ENCODE assay signal across 20 cellular contexts in the genomic region with DNA sequence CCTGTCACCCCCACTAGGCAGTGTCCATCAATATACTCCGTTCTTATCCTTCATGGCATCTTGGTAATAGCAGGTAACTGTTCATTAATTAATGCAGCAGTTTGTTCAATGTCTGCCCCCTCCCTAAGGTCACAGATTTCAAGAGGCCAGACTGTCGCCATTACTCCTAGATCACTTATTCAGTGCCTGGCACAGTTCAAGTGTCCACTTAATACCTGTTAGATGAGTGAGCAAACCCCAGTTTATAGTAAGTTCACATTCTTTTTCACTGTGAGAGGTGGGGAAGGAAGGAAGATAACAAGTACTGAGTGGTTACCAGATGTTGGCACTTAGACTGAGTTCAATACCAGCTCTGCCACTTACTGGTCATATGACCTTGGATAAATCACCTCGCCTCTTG. TPM values are rescaled to one million over a fixed set of nuclear protein-coding genes. Genes with fewer than 3 reads are reported as not detected.
A peak's percentile ranks its signal among the peaks of the same experiment; 100 is the strongest.
DNase-seq lines count a peak whose midpoint lies in the region; ATAC-seq and TF ChIP-seq lines count a peak whose summit lies in the region.
"Had no signal": no experiment of that assay in that cellular context is flagged by ENCODE, and none has a peak within 500 bp of the region (broad histone marks: within the 10 kb centered on the region; RNA-seq: fewer than 3 reads in every experiment).

No MANE protein-coding gene starts in this region.

- TF ChIP-seq CTCF in H9 (conservative IDR thresholded peaks at IDR 0.05) (no peak), lung (IDR thresholded peaks at IDR 0.05; ENCODE audit: control extremely low read depth, extremely low read depth) (no peak), upper lobe of left lung (IDR thresholded peaks at IDR 0.05) (no peak), GM13977 (IDR thresholded peaks at IDR 0.05; ENCODE audit: extremely low read depth, insufficient read depth, missing control alignments) (no peak), uterus (IDR thresholded peaks at IDR 0.05) (no peak)

- H2BK120ac ChIP-seq in H9 (ENCODE audit: low read depth, low read length, poor library complexity, severe bottlenecking): no peak overlapping the region

- H3K27me3 ChIP-seq in H9 (ENCODE audit: insufficient read depth, low read length): no peaks in the 10 kb centered on the region
- H3K27me3 ChIP-seq in lung (ENCODE audit: control insufficient read depth, insufficient read depth): no peaks in the 10 kb centered on the region
- H3K27me3 ChIP-seq in upper lobe of left lung: no peaks in the 10 kb centered on the region
- H3K27me3 ChIP-seq in uterus: no peaks in the 10 kb centered on the region
- H3K27me3 ChIP-seq: BE2C; BLaER1 treated with 17β-estradiol and CSF1 and Interleukin-3, amounts not matched to agents 10 nM and 100 nM had no signal

- no peak overlapping the region for H2AFZ ChIP-seq in H9 (ENCODE audit: low read length)
- H2AFZ ChIP-seq: GM23338 had no signal

- H3K4ac ChIP-seq in H9 (ENCODE audit: low read depth, low read length): no peak overlapping the region

- H3K79me2 ChIP-seq in H9 (ENCODE audit: insufficient read depth, low read length): no peaks in the 10 kb centered on the region

- no peak overlapping the region for H3K4me2 ChIP-seq in H9 (ENCODE audit: insufficient read depth, insufficient read length, low read length)
- H3K4me2 ChIP-seq: A549; BLaER1 treated with 17β-estradiol and CSF1 and Interleukin-3, amounts not matched to agents 10 nM and 100 nM; GM23338 had no signal

- H3K79me1 ChIP-seq in H9 (ENCODE audit: insufficient read depth, low read depth, low read length, poor library complexity, severe bottlenecking): no peaks in the 10 kb centered on the region

- H4K91ac ChIP-seq in H9 (ENCODE audit: insufficient read length, low read depth, low read length): no peak overlapping the region

- H3K23ac ChIP-seq in H9 (ENCODE audit: insufficient read length, low read depth, low read length): no peak overlapping the region

- DNase-seq in DMS79 (lab: John Stamatoyannopoulos, UW) (peak; percentile 13), H9 (no peak), lung (ENCODE audit: low spot score) (peak; percentile 41), upper lobe of left lung (peak in 1 of 2 donors; percentile 40), NCI-H2081 (lab: John Stamatoyannopoulos, UW) (no peak), GM13977 (ENCODE audit: low spot score) (no peak), uterus (no peak)
- DNase-seq: 8988T; ACHN; AML-193; BE2C; CD4-positive, alpha-beta T cell; CD8-positive, alpha-beta memory T cell; DMS 273 treated with DMSO at 0.1 percent for 48 hours; DND-41; HCEC 1CT had no signal

- no peak overlapping the region for H3K27ac ChIP-seq in H9 (ENCODE audit: insufficient read length, low read depth, low read length)
- H3K27ac ChIP-seq in lung (ENCODE audit: low read depth in 1 of 2, low read length in 1 of 2): no peak overlapping the region
- peak overlapping the region in 2 of 4 donors; percentile 14 to 40 for H3K27ac ChIP-seq in upper lobe of left lung
- H3K27ac ChIP-seq in uterus: no peak overlapping the region
- H3K27ac ChIP-seq: A549; BLaER1 treated with 17β-estradiol and CSF1 and Interleukin-3, amounts not matched to agents 10 nM and 100 nM had no signal

- H3K4me1 ChIP-seq in H9 (ENCODE audit: insufficient read depth, low read length) (no peaks in the 10 kb centered on the region), lung (ENCODE audit: control insufficient read depth in 2 of 2, insufficient read depth in 2 of 2, low read length in 2 of 2) (peaks cover 0 to 1% of the 10 kb centered on the region in 2 donors), upper lobe of left lung (peaks cover 0 to 16% (median 0%) of the 10 kb centered on the region in 4 donors), uterus (no peaks in the 10 kb centered on the region)
- H3K4me1 ChIP-seq: A549 had no signal

- peaks cover 2% of the 10 kb centered on the region; the same call in 1 of the 2 replicates for H3K27me3 Mint-ChIP-seq in H9 (ENCODE audit: low read depth)
- H3K27me3 Mint-ChIP-seq: CD4-positive, alpha-beta T cell had no signal

- no peak overlapping the region for H3K18ac ChIP-seq in H9 (ENCODE audit: insufficient read length, low read depth, low read length)

- intact Hi-C loops in uterus (cut with DNase I; ENCODE audit: low total_unique reads): no loop called here

- no peak overlapping the region for H3K4me3 ChIP-seq in lung
- no peak overlapping the region for H3K4me3 ChIP-seq in upper lobe of left lung
- no peak overlapping the region for H3K4me3 ChIP-seq in uterus
- H3K4me3 ChIP-seq: A549; BLaER1 treated with 17β-estradiol and CSF1 and Interleukin-3, amounts not matched to agents 10 nM and 100 nM; GM23338 had no signal

- in situ Hi-C loops in GM13977 (cut with MboI; ENCODE audit: low pct_unique_long_range_greater_than_20kb, low sequenced_read_pairs, unreplicated experiment): no loop called here

- no peak overlapping the region for H4K5ac ChIP-seq in H9 (ENCODE audit: insufficient read length, low read depth, low read length)

- H2BK15ac ChIP-seq in H9 (ENCODE audit: low read depth, low read length): no peak overlapping the region

- H3K4me3 Mint-ChIP-seq in H9: no peak overlapping the region
- H3K4me3 Mint-ChIP-seq: CD14-positive monocyte; CD4-positive, alpha-beta T cell; CD8-positive, alpha-beta memory T cell; GM23338 had no signal

- H3K14ac ChIP-seq in H9 (ENCODE audit: insufficient read depth, low read length): no peak overlapping the region

- TF ChIP-seq POLR2A in upper lobe of left lung (IDR thresholded peaks at IDR 0.05) (no peak), uterus (IDR thresholded peaks at IDR 0.05) (no peak)

- H4K20me1 ChIP-seq in H9 (ENCODE audit: control insufficient read depth, insufficient read depth, insufficient read length): no peaks in the 10 kb centered on the region
- H4K20me1 ChIP-seq: BLaER1 treated with 17β-estradiol and CSF1 and Interleukin-3, amounts not matched to agents 10 nM and 100 nM had no signal

- no CpG with 5 or more reads among the region's 3 CpGs for WGBS in H9 (ENCODE audit: extremely low coverage, insufficient read length, low lambda C conversion rate)
- WGBS in lung, 2 donors: 64 to 78% methylated on average over 3 of the region's 3 CpGs
- WGBS in upper lobe of left lung, 2 donors: 60 to 66% methylated on average over 3 of the region's 3 CpGs

- no peak overlapping the region for H2AK5ac ChIP-seq in H9 (ENCODE audit: insufficient read length, low read length)

- H2BK12ac ChIP-seq in H9 (ENCODE audit: insufficient read length, low read depth, low read length): no peak overlapping the region

- no peak overlapping the region for H4K8ac ChIP-seq in H9 (replicated peaks; ENCODE audit: insufficient read length, low read depth, low read length)

- H2BK5ac ChIP-seq in H9 (ENCODE audit: insufficient read length, low read length): no peak overlapping the region

- H3K4me1 Mint-ChIP-seq in H9: peaks cover 12 to 18% of the 10 kb centered on the region in 2 experiments

- H3K36me3 ChIP-seq in lung (ENCODE audit: control insufficient read depth in 2 of 2, insufficient read depth in 2 of 2, low read length in 2 of 2) (no peaks in the 10 kb centered on the region), upper lobe of left lung (no peaks in the 10 kb centered on the region), uterus (no peaks in the 10 kb centered on the region)
- H3K36me3 ChIP-seq: BE2C; BLaER1 treated with 17β-estradiol and CSF1 and Interleukin-3, amounts not matched to agents 10 nM and 100 nM had no signal

- no peaks in the 10 kb centered on the region for H3K9me3 ChIP-seq in H9 (ENCODE audit: control insufficient read depth, low read depth, low read length)
- no peaks in the 10 kb centered on the region for H3K9me3 ChIP-seq in lung (ENCODE audit: control insufficient read depth in 2 of 2, insufficient read depth in 1 of 2, low read length in 1 of 2)
- no peaks in the 10 kb centered on the region for H3K9me3 ChIP-seq in upper lobe of left lung
- no peaks in the 10 kb centered on the region for H3K9me3 ChIP-seq in uterus
- H3K9me3 ChIP-seq: A549; BE2C; BLaER1 treated with 17β-estradiol and CSF1 and Interleukin-3, amounts not matched to agents 10 nM and 100 nM had no signal

- H3T11ph ChIP-seq in H9 (ENCODE audit: low read length): no peak overlapping the region

- ATAC-seq in lung (ENCODE audit: insufficient read depth, low FRiP score) (no peak), upper lobe of left lung (ENCODE audit: low FRiP score in 2 of 2) (peak; percentile 39 to 76)
- ATAC-seq: A549, GM23338 had no signal

- TF ChIP-seq EP300 in upper lobe of left lung (IDR thresholded peaks at IDR 0.05): peak in 2 of 4 donors; percentile 19 to 70

- no peak overlapping the region for H3K56ac ChIP-seq in H9 (ENCODE audit: insufficient read length, low read depth, low read length)

- H2BK20ac ChIP-seq in H9 (ENCODE audit: low read depth, low read length, poor library complexity, severe bottlenecking): no peak overlapping the region

- no peaks in the 10 kb centered on the region for H3K9me3 Mint-ChIP-seq in H9
- H3K9me3 Mint-ChIP-seq: CD14-positive monocyte; CD4-positive, alpha-beta T cell; CD8-positive, alpha-beta memory T cell; GM23338 had no signal

- H3K9ac ChIP-seq in H9 (ENCODE audit: extremely low read depth, insufficient read length, low read length): no peak overlapping the region
- H3K9ac ChIP-seq: BLaER1 treated with 17β-estradiol and CSF1 and Interleukin-3, amounts not matched to agents 10 nM and 100 nM had no signal

- H3K23me2 ChIP-seq in H9 (ENCODE audit: insufficient read length, low read depth, low read length, poor library complexity, severe bottlenecking): no peaks in the 10 kb centered on the region

- peak overlapping the region in 2 of 3 experiments; percentile 4 to 75; a peak in 1 of 7 replicates for H3K27ac Mint-ChIP-seq in H9
- H3K27ac Mint-ChIP-seq: CD4-positive, alpha-beta T cell; GM23338 had no signal

- peaks cover 0 to 3% (median 0%) of the 10 kb centered on the region in 3 experiments; a peak in 1 of 7 replicates for H3K36me3 Mint-ChIP-seq in H9 (ENCODE audit: insufficient read depth in 1 of 3, low read depth in 3 of 3)
- H3K36me3 Mint-ChIP-seq: CD14-positive monocyte; CD8-positive, alpha-beta memory T cell had no signal

RNA-seq across cellular contexts. Expression of a gene that starts 36.4 kb away (rescaled TPM):
- total RNA-seq in H9 (2021) (1.8 and 2.5 TPM in 2 replicates), lung (under 1 TPM in 1 of 2 donors, not detected in 1; 0.28 TPM), upper lobe of left lung (not detected), uterus (under 1 TPM in 1 of 4 donors, not detected in 3; 0.07 TPM)
- under 1 TPM; 0.01 to 0.02 TPM for polyA plus RNA-seq in lung
- total RNA-seq: CD4-positive, alpha-beta T cell; CD8-positive, alpha-beta memory T cell had no signal
- polyA plus RNA-seq: A549, CD14-positive monocyte had no signal

Comparison
In these comparisons a context has a peak if more than half of its experiments do, and no peak if none do; other contexts are left out.
1. DNase-seq: peak in DMS79 (single experiment) and lung (single experiment); none in H9 (single experiment), NCI-H2081 (0 of 2), GM13977 (single experiment) and uterus (0 of 2).